In the genomic region with DNA sequence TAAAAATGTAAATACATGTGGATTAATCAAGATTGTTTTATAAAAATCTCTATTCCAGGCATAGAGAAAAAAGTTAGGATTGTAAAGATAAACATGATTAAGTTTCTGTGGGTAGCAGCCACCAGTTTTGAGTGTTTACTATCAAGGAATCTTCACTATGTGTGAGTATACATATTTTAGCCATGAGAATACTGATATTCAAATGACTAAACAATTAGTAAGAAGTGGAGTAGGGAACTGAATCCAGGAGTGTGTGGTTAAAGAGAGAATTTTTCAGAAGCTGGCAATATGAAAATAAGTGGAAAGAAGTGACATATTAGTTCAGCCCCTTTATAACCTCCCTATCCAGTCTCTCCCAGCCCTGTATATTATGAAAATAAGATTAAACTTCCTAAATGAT, we compare ENCODE assay signal across 1 cellular context.
TF ChIP-seq lines count a peak whose summit lies in the region.

No MANE protein-coding gene starts in this region.

TF ChIP-seq in SK-N-SH, 30 proteins besides CTCF, POLR2A, EP300 and RAD21 (continued from another document):
- TF ChIP-seq, protein P1, sequence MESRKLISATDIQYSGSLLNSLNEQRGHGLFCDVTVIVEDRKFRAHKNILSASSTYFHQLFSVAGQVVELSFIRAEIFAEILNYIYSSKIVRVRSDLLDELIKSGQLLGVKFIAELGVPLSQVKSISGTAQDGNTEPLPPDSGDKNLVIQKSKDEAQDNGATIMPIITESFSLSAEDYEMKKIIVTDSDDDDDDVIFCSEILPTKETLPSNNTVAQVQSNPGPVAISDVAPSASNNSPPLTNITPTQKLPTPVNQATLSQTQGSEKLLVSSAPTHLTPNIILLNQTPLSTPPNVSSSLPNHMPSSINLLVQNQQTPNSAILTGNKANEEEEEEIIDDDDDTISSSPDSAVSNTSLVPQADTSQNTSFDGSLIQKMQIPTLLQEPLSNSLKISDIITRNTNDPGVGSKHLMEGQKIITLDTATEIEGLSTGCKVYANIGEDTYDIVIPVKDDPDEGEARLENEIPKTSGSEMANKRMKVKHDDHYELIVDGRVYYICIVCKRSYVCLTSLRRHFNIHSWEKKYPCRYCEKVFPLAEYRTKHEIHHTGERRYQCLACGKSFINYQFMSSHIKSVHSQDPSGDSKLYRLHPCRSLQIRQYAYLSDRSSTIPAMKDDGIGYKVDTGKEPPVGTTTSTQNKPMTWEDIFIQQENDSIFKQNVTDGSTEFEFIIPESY (IDR thresholded peaks at IDR 0.05; ENCODE audit: borderline replicate concordance, low read depth): no peak
- no peak for TF ChIP-seq GABPA (IDR thresholded peaks at IDR 0.05; ENCODE audit: low read depth)
- TF ChIP-seq POLR2AphosphoS5 (IDR thresholded peaks at IDR 0.05; ENCODE audit: low read depth, low read length): no peak
- TF ChIP-seq YY1 (IDR thresholded peaks at IDR 0.05; ENCODE audit: low read depth): no peak
- TF ChIP-seq, protein P2, sequence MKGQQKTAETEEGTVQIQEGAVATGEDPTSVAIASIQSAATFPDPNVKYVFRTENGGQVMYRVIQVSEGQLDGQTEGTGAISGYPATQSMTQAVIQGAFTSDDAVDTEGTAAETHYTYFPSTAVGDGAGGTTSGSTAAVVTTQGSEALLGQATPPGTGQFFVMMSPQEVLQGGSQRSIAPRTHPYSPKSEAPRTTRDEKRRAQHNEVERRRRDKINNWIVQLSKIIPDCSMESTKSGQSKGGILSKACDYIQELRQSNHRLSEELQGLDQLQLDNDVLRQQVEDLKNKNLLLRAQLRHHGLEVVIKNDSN (IDR thresholded peaks at IDR 0.05; ENCODE audit: borderline replicate concordance, low read depth): no peak
- no peak for TF ChIP-seq TAF1 (IDR thresholded peaks at IDR 0.05; ENCODE audit: borderline replicate concordance, low read depth, low read length)
- TF ChIP-seq FOXM1 (IDR thresholded peaks at IDR 0.05; ENCODE audit: low read depth): no peak
- peak; percentile 32; the same call in 1 of the 2 replicates for TF ChIP-seq TCF12 (IDR thresholded peaks at IDR 0.05)
- peak; percentile 30; the same call in 1 of the 2 replicates for TF ChIP-seq NFIC (IDR thresholded peaks at IDR 0.05; ENCODE audit: borderline replicate concordance)
- TF ChIP-seq FOSL2 (IDR thresholded peaks at IDR 0.05; ENCODE audit: borderline replicate concordance, low read depth): peak; percentile 15; the same call in 1 of the 2 replicates
